ENCODE assay signal across 1 cellular context in the genomic region with DNA sequence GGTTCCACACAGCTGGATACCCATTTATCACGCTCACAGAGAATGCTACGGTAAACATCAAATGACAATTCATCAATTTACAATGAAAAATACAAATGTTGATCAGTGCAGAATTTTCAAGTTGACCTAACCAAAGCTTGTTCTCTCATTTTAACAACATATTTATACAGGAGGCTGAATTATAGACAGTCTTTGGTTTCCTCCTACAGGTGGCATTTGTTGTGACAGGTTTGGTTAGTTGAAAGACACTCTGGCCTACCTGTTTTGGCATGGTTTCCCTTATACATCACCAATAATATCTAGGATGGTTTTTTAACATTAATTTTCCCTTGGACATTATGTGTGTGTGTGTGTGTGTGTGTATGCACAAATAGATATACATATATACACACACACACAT.
TF ChIP-seq lines count a peak whose summit lies in the region.

No MANE protein-coding gene starts in this region.

TF ChIP-seq in HCT116, 20 proteins besides CTCF, POLR2A, EP300 and RAD21 (continued from another document):
- no peak for TF ChIP-seq CEBPB (IDR thresholded peaks at IDR 0.05; ENCODE audit: low read depth)
- no peak for TF ChIP-seq SIN3A (IDR thresholded peaks at IDR 0.05; ENCODE audit: low read depth)
TF ChIP-seq in HCT116: peak in this region for 0.
